1 cellular context compared by ENCODE assay signal in genomic region chr17:7932949-7933348, GRCh38.
A peak's percentile ranks its signal among the peaks of the same experiment; 100 is the strongest.
TF ChIP-seq lines count a peak whose summit lies in the region.

No MANE protein-coding gene starts in this region.

TF ChIP-seq in K562, 482 proteins besides CTCF, POLR2A, EP300 and RAD21 (continued from another document and continues in another):
- TF ChIP-seq FOXO4 (CRISPR knock-in tag; IDR thresholded peaks at IDR 0.05): no peak
- TF ChIP-seq CTCFL (IDR thresholded peaks at IDR 0.05; ENCODE audit: borderline replicate concordance, insufficient read depth, low read depth, low read length, poor library complexity, severe bottlenecking): peak; percentile 13
- TF ChIP-seq MAX (CRISPR knock-in tag; IDR thresholded peaks at IDR 0.05): peak; percentile 46; the same call in 1 of the 2 replicates
- peak; percentile 29 for TF ChIP-seq NFE2 (IDR thresholded peaks at IDR 0.05; ENCODE audit: low read depth)
- TF ChIP-seq CEBPZ (IDR thresholded peaks at IDR 0.05; ENCODE audit: borderline replicate concordance, low read depth, low read length): no peak
- 0 out of 2 replicates have a peak, but pooled peaks have one; percentile 27 for TF ChIP-seq ZNF592 (IDR thresholded peaks at IDR 0.05)
- 0 out of 2 replicates have a peak, but pooled peaks have one; percentile 12 for TF ChIP-seq ATF7 (IDR thresholded peaks at IDR 0.05)
- no peak for TF ChIP-seq KDM4B (IDR thresholded peaks at IDR 0.05; ENCODE audit: borderline replicate concordance in 2 of 2, low read depth in 1 of 2)
- peak; percentile 53; the same call in 1 of the 2 replicates for TF ChIP-seq BHLHE40 (IDR thresholded peaks at IDR 0.05; ENCODE audit: low read length)
- TF ChIP-seq FOXK2 (conservative IDR thresholded peaks at IDR 0.05 in 1 of 2, IDR thresholded peaks at IDR 0.05 in 1 of 2; ENCODE audit: low read depth in 2 of 2): peak; percentile 66 to 78; a peak in 2 of 4 replicates
- peak; percentile 52 for TF ChIP-seq TAF9B (IDR thresholded peaks at IDR 0.05; ENCODE audit: partially characterized antibody)
- peak; percentile 42 for TF ChIP-seq NFIC (IDR thresholded peaks at IDR 0.05)
- peak; percentile 55 for TF ChIP-seq VEZF1 (CRISPR knock-in tag; IDR thresholded peaks at IDR 0.05)
- peak; percentile 75 for TF ChIP-seq MGA (IDR thresholded peaks at IDR 0.05)
- peak; percentile 78 for TF ChIP-seq JUND (IDR thresholded peaks at IDR 0.05; ENCODE audit: borderline replicate concordance, low read depth, low read length)
- TF ChIP-seq JUND (tag; IDR thresholded peaks at IDR 0.05; ENCODE audit: borderline replicate concordance, low read depth, low read length): peak; percentile 38; the same call in 1 of the 3 replicates
- TF ChIP-seq MNT (conservative IDR thresholded peaks at IDR 0.05): peak; percentile 58 to 71
- peak; percentile 97 for TF ChIP-seq TFAP4 (CRISPR knock-in tag; IDR thresholded peaks at IDR 0.05; ENCODE audit: borderline replicate concordance)
- TF ChIP-seq DACH1 (IDR thresholded peaks at IDR 0.05; ENCODE audit: partially characterized antibody): peak; percentile 69
- TF ChIP-seq ZNF253 (CRISPR knock-in tag; conservative IDR thresholded peaks at IDR 0.05): no peak
- peak; percentile 86 for TF ChIP-seq RFX1 (IDR thresholded peaks at IDR 0.05)
